In the genomic region with DNA sequence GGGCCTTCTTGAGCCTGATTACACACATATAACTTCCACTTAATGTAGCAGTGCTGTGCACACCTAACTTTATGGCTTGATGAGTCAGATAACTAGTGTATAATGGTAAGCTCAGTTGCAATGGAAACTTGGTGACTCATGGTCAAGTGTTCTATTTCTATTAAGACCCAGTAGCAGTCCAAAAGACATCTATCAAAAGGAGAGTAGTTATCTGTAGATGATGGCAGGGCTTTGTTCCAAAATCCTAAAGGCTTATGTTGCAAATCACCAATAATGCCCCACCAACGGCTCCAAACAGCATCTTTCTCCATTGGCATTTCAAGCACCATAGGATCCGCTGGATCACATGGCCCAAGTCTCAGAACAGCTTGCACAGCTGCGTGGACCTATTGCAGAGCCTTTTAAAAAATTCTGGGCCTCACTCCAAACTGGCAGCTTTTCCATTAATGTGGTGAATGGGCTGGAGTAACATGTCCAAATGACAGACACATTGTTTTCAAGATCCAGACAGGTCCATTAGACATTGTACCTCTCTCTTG, we compare ENCODE assay signal across 11 cellular contexts.
DNase-seq lines count a peak whose midpoint lies in the region; ATAC-seq, FAIRE-seq and TF ChIP-seq lines count a peak whose summit lies in the region.
"Had no signal": no experiment of that assay in that cellular context is flagged by ENCODE, and none has a peak within 500 bp of the region (broad histone marks: within the 10 kb centered on the region; RNA-seq: fewer than 3 reads in every experiment).

No MANE protein-coding gene starts in this region.

- no peaks in the 10 kb centered on the region for H4K20me1 ChIP-seq in astrocyte (ENCODE audit: insufficient read depth, low read length)

- H3K27ac ChIP-seq in astrocyte (ENCODE audit: low read depth, low read length): no peak overlapping the region
- H3K27ac ChIP-seq in CD4-positive, alpha-beta memory T cell (ENCODE audit: low read depth, low read length): no peak overlapping the region

- no peaks in the 10 kb centered on the region for H3K4me1 ChIP-seq in astrocyte (ENCODE audit: insufficient read depth, low read length)
- H3K4me1 ChIP-seq in CD4-positive, alpha-beta memory T cell (ENCODE audit: insufficient read depth, low read length): no peaks in the 10 kb centered on the region

- H3K27ac Mint-ChIP-seq in astrocyte (ENCODE audit: unreplicated experiment): no peak overlapping the region
- H3K27ac Mint-ChIP-seq in effector memory CD8-positive, alpha-beta T cell: no peak overlapping the region
- no peak overlapping the region for H3K27ac Mint-ChIP-seq in CD4-positive, alpha-beta memory T cell
- H3K27ac Mint-ChIP-seq: CD8-positive, alpha-beta T cell had no signal

- peaks cover 2% of the 10 kb centered on the region for H3K9me3 Mint-ChIP-seq in astrocyte (ENCODE audit: unreplicated experiment)
- no peaks in the 10 kb centered on the region for H3K9me3 Mint-ChIP-seq in effector memory CD8-positive, alpha-beta T cell
- peaks cover 0 to 6% (median 0%) of the 10 kb centered on the region in 8 donors for H3K9me3 Mint-ChIP-seq in CD4-positive, alpha-beta memory T cell

- no peaks in the 10 kb centered on the region for H3K79me2 ChIP-seq in astrocyte (ENCODE audit: insufficient read depth, low read length)

- H2AFZ ChIP-seq in astrocyte (ENCODE audit: low read depth, low read length): no peak overlapping the region

- peaks cover 20% of the 10 kb centered on the region for H3K27me3 Mint-ChIP-seq in astrocyte (ENCODE audit: low read depth, unreplicated experiment)
- peaks cover 0 to 10% of the 10 kb centered on the region in 2 donors for H3K27me3 Mint-ChIP-seq in effector memory CD8-positive, alpha-beta T cell
- H3K27me3 Mint-ChIP-seq in CD4-positive, alpha-beta memory T cell: peaks cover 0 to 1% of the 10 kb centered on the region in 2 donors

- no peak overlapping the region for H3K9ac ChIP-seq in astrocyte (ENCODE audit: low read length)

- no peak for TF ChIP-seq CTCF in astrocyte (IDR thresholded peaks at IDR 0.05; ENCODE audit: insufficient read depth, low read depth, low read length)

- no peaks in the 10 kb centered on the region for H3K9me3 ChIP-seq in astrocyte (ENCODE audit: insufficient read depth, low read depth, low read length)
- no peaks in the 10 kb centered on the region for H3K9me3 ChIP-seq in CD4-positive, alpha-beta memory T cell (ENCODE audit: control insufficient read depth in 1 of 2, low read length in 2 of 2)

- DNase-seq in AG08395 (ENCODE audit: low spot score): peak; percentile 70
- DNase-seq in HTR-8/SVneo (ENCODE audit: insufficient read length, low spot score): peak; percentile 6
- peak; percentile 97 for DNase-seq in astrocyte (ENCODE audit: low read depth)
- peak; percentile 6 to 32 for DNase-seq in left colon
- DNase-seq in activated CD4-positive, alpha-beta T cell treated with anti-CD3 and anti-CD28 coated beads, Interleukin-2, amount 50 U/mL, for 48 hours: no peak
- DNase-seq in effector memory CD8-positive, alpha-beta T cell: no peak
- no peak for DNase-seq in CD4-positive, alpha-beta memory T cell
- DNase-seq in NCI-H510A treated with DMSO at 0.1 percent for 48 hours (lab: John Stamatoyannopoulos, UW): no peak
- DNase-seq: activated CD4-positive, alpha-beta T cell treated with anti-CD3 and anti-CD28 coated beads, Interleukin-2, amount 50 U/mL, for 1 hour; CD8-positive, alpha-beta T cell had no signal

- intact Hi-C loops in left colon (cut with DNase I, micrococcal nuclease): no loop called here
- intact Hi-C loops in CD4-positive, alpha-beta memory T cell (cut with micrococcal nuclease): no loop called here

- CTCF ChIA-PET in CD4-positive, alpha-beta memory T cell (lab: Charles Lee; ENCODE audit: partially characterized antibody): no interaction called here

- ATAC-seq in left colon: peak; percentile 96
- ATAC-seq in effector memory CD8-positive, alpha-beta T cell (replicated peaks): no peak
- ATAC-seq: CD8-positive, alpha-beta T cell; HepG2 had no signal

- H3K4me2 ChIP-seq in astrocyte (ENCODE audit: low read length): no peak overlapping the region

- no peaks in the 10 kb centered on the region for H3K4me1 Mint-ChIP-seq in astrocyte (ENCODE audit: low read depth, unreplicated experiment)
- H3K4me1 Mint-ChIP-seq in effector memory CD8-positive, alpha-beta T cell (ENCODE audit: low read depth in 2 of 2): no peaks in the 10 kb centered on the region
- no peaks in the 10 kb centered on the region for H3K4me1 Mint-ChIP-seq in CD4-positive, alpha-beta memory T cell

- POLR2A ChIA-PET in CD4-positive, alpha-beta memory T cell (lab: Charles Lee; ENCODE audit: partially characterized antibody): no interaction called here

- H3K36me3 Mint-ChIP-seq in astrocyte (ENCODE audit: low read depth, unreplicated experiment): no peaks in the 10 kb centered on the region
- no peaks in the 10 kb centered on the region for H3K36me3 Mint-ChIP-seq in effector memory CD8-positive, alpha-beta T cell (ENCODE audit: insufficient read depth)
- H3K36me3 Mint-ChIP-seq in CD4-positive, alpha-beta memory T cell: no peaks in the 10 kb centered on the region
- H3K36me3 Mint-ChIP-seq: CD8-positive, alpha-beta T cell had no signal

- no peaks in the 10 kb centered on the region for H3K27me3 ChIP-seq in astrocyte (ENCODE audit: insufficient read depth, low read length)
- no peaks in the 10 kb centered on the region for H3K27me3 ChIP-seq in CD4-positive, alpha-beta memory T cell (ENCODE audit: insufficient read depth, low read length)

- FAIRE-seq in HTR-8/SVneo (lab: Jason Lieb, UNC) (no peak), astrocyte (lab: Jason Lieb, UNC) (no peak)
- FAIRE-seq: HepG2 had no signal

- H3K36me3 ChIP-seq in astrocyte (ENCODE audit: insufficient read depth, low read length): no peaks in the 10 kb centered on the region
- H3K36me3 ChIP-seq in CD4-positive, alpha-beta memory T cell (ENCODE audit: insufficient read depth, low read length): no peaks in the 10 kb centered on the region

- no peak overlapping the region for H3K4me3 ChIP-seq in astrocyte (ENCODE audit: insufficient read depth, low read depth, low read length)
- H3K4me3 ChIP-seq in CD4-positive, alpha-beta memory T cell (ENCODE audit: low read length in 2 of 2): no peak overlapping the region

- no peak overlapping the region for H3K4me3 Mint-ChIP-seq in astrocyte (ENCODE audit: unreplicated experiment)
- no peak overlapping the region for H3K4me3 Mint-ChIP-seq in effector memory CD8-positive, alpha-beta T cell
- no peak overlapping the region for H3K4me3 Mint-ChIP-seq in CD4-positive, alpha-beta memory T cell
- H3K4me3 Mint-ChIP-seq: CD8-positive, alpha-beta T cell had no signal

Comparison
In these comparisons a context has a peak if more than half of its experiments do, and no peak if none do; other contexts are left out.
1. DNase-seq: peak in AG08395 (single experiment), HTR-8/SVneo (single experiment), astrocyte (single experiment) and left colon (2 of 2); none in activated CD4-positive, alpha-beta T cell treated with anti-CD3 and anti-CD28 coated beads, Interleukin-2, amount 50 U/mL, for 48 hours (0 of 2), effector memory CD8-positive, alpha-beta T cell (0 of 3), CD4-positive, alpha-beta memory T cell (0 of 5) and NCI-H510A treated with DMSO at 0.1 percent for 48 hours (single experiment).